Comparison of ENCODE assay signal across 1 cellular context in the genomic region with DNA sequence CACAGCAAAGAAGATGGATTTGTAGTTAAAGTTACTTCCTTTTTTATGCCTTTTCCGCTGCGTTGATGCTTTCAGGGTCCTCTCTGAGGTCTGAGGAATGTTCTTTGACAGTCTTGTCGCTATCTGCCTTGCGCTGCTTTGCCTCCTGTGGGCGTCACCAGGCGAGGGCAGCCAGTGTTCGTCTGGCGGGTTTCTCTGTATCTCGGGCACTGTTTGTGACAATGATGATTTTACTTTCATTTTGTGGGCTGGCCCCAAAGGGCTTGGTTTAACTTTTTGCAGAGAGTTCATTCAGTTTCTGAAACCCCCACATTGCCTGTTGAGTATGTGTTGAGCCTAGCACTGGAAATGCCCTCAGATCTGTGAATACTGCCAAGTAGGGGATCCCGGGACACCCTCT.
TF ChIP-seq lines count a peak whose summit lies in the region.

No MANE protein-coding gene starts in this region.

TF ChIP-seq in WTC11, 78 proteins besides CTCF, POLR2A, EP300 and RAD21 (continued from another document):
- TF ChIP-seq, protein P1, sequence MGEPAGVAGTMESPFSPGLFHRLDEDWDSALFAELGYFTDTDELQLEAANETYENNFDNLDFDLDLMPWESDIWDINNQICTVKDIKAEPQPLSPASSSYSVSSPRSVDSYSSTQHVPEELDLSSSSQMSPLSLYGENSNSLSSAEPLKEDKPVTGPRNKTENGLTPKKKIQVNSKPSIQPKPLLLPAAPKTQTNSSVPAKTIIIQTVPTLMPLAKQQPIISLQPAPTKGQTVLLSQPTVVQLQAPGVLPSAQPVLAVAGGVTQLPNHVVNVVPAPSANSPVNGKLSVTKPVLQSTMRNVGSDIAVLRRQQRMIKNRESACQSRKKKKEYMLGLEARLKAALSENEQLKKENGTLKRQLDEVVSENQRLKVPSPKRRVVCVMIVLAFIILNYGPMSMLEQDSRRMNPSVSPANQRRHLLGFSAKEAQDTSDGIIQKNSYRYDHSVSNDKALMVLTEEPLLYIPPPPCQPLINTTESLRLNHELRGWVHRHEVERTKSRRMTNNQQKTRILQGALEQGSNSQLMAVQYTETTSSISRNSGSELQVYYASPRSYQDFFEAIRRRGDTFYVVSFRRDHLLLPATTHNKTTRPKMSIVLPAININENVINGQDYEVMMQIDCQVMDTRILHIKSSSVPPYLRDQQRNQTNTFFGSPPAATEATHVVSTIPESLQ (CRISPR knock-in tag; IDR thresholded peaks at IDR 0.05): no peak
